14 cellular contexts compared by ENCODE assay signal in the genomic region with DNA sequence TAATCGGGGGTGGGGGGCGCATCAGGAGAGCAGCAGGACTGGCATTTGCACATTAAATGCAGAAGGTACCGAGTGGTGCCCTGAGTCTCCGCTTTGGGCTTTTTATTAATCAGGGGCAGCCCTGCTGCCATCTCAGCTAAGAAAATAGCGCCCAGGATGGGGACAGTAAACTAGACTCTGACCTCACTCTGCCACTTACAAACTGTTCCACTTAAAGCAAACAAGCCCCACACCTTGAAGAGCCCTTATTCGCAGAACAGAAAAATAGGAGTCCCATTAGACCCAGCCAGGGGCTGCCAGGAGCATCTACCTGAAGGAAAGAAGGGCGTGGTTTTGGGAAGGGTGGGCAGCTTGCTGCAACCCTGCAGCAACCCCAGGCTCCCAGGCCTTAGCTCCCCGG.
DNase-seq lines count a peak whose midpoint lies in the region; ATAC-seq and TF ChIP-seq lines count a peak whose summit lies in the region.
"Had no signal": no experiment of that assay in that cellular context is flagged by ENCODE, and none has a peak within 500 bp of the region (broad histone marks: within the 10 kb centered on the region; RNA-seq: fewer than 3 reads in every experiment).

No MANE protein-coding gene starts in this region.

- H3K27me3 ChIP-seq in left ventricle myocardium inferior (ENCODE audit: low read depth) (no peaks in the 10 kb centered on the region), upper lobe of right lung (no peaks in the 10 kb centered on the region), WERI-Rb-1 (ENCODE audit: insufficient read depth, low read depth, severe bottlenecking) (no peaks in the 10 kb centered on the region)
- H3K27me3 ChIP-seq: SJSA1 had no signal

- no peaks in the 10 kb centered on the region for H3K9me3 ChIP-seq in left ventricle myocardium inferior (replicated peaks)
- no peaks in the 10 kb centered on the region for H3K9me3 ChIP-seq in upper lobe of right lung
- no peaks in the 10 kb centered on the region for H3K9me3 ChIP-seq in WERI-Rb-1 (ENCODE audit: severe bottlenecking)
- H3K9me3 ChIP-seq: SJSA1 had no signal

- ATAC-seq in Right ventricle myocardium superior (ENCODE audit: poor library complexity), result no peak
- ATAC-seq in left cardiac atrium, result no peak
- peak; percentile 47 for ATAC-seq in upper lobe of right lung

- H3K4me3 ChIP-seq in left ventricle myocardium inferior (peak overlapping the region; percentile 27), upper lobe of right lung (no peak overlapping the region), WERI-Rb-1 (ENCODE audit: low read depth, low read length) (no peak overlapping the region)
- H3K4me3 ChIP-seq: SJSA1 had no signal

- DNase-seq in Right ventricle myocardium superior (peak; percentile 32), left cardiac atrium (no peak), left ventricle myocardium inferior (no peak), posterior vena cava (ENCODE audit: low spot score) (peak; percentile 71), upper lobe of right lung (no peak), DMS 273 treated with DMSO at 0.1 percent for 48 hours (lab: John Stamatoyannopoulos, UW) (no peak), WERI-Rb-1 (no peak), cerebellar cortex (ENCODE audit: low spot score) (no peak)
- DNase-seq: 8988T; central memory CD4-positive, alpha-beta T cell; NCI-H2171; stimulated activated CD4-positive, alpha-beta T cell treated with anti-CD3 and anti-CD28 coated beads, Interleukin-1b, Interleukin-23, amount 100 ng/mL, for 48 hours had no signal

- H3K27ac ChIP-seq in left ventricle myocardium inferior (replicated peaks), result peak overlapping the region; percentile 95
- H3K27ac ChIP-seq in upper lobe of right lung, result peak overlapping the region; percentile 81
- no peak overlapping the region for H3K27ac ChIP-seq in WERI-Rb-1
- H3K27ac ChIP-seq: epithelial cell of prostate, SJSA1 had no signal

- peaks cover 48% of the 10 kb centered on the region for H3K36me3 ChIP-seq in left ventricle myocardium inferior
- peaks cover 65% of the 10 kb centered on the region for H3K36me3 ChIP-seq in upper lobe of right lung
- no peaks in the 10 kb centered on the region for H3K36me3 ChIP-seq in WERI-Rb-1

- H3K4me1 ChIP-seq in left ventricle myocardium inferior (peaks cover 100% of the 10 kb centered on the region), upper lobe of right lung (peaks cover 66% of the 10 kb centered on the region)

- TF ChIP-seq CTCF in left ventricle myocardium inferior (IDR thresholded peaks at IDR 0.05; ENCODE audit: borderline replicate concordance), result peak; percentile 3
- TF ChIP-seq CTCF in upper lobe of right lung (IDR thresholded peaks at IDR 0.05), result no peak
- no peak for TF ChIP-seq CTCF in WERI-Rb-1 (IDR thresholded peaks at IDR 0.05; ENCODE audit: low read depth, low read length)

- intact Hi-C loops in Right ventricle myocardium superior (cut with DNase I) (no loop called here), left cardiac atrium (cut with DNase I) (no loop called here), left ventricle myocardium inferior (cut with micrococcal nuclease) (no loop called here), posterior vena cava (cut with DNase I) (no loop called here), upper lobe of right lung (cut with DNase I) (no loop called here)

Comparison
In these comparisons a context has a peak if more than half of its experiments do, and no peak if none do; other contexts are left out.
1. DNase-seq: peak in Right ventricle myocardium superior (single experiment) and posterior vena cava (single experiment); none in left cardiac atrium (single experiment), left ventricle myocardium inferior (single experiment), upper lobe of right lung (single experiment), DMS 273 treated with DMSO at 0.1 percent for 48 hours (single experiment), WERI-Rb-1 (single experiment) and cerebellar cortex (single experiment).